Comparison of ENCODE assay signal across 8 cellular contexts in the genomic region with DNA sequence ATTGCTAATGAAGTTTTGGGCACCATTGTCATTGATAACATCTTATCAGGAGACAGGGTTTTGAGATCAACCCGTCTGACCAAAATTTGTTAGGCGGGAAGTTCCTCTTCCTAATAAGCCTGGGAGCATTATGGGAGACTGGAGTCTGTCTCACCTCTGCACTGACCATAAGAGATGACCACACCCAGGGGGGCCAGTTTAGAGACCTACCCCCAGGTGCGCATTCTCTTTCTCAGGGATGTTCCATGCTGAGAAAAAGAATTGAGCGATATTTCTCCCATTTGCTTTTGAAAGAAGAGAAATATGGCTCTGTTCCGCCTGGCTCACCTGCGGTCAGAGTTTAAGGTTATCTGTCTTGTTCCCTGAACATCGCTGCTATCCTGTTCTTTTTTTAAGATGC.
DNase-seq lines count a peak whose midpoint lies in the region; ATAC-seq, FAIRE-seq and TF ChIP-seq lines count a peak whose summit lies in the region.
"Not testable (repeated sequence)": the region's sequence is repeated elsewhere in the genome, so short reads cannot be mapped to it uniquely, and the experiment has no call there.

No MANE protein-coding gene starts in this region.

- FAIRE-seq in GM12892 (lab: Jason Lieb, UNC), result peak; percentile 54

- H3K4me1 ChIP-seq in gastrocnemius medialis, result peaks cover 73 to 84% of the 10 kb centered on the region in 2 donors

- in situ Hi-C loops in gastrocnemius medialis (cut with MboI; ENCODE audit: low sequenced_read_pairs in 4 of 4), result not testable (repeated sequence)

- H3K4me1 Mint-ChIP-seq in activated T-helper 1 cell treated with anti-CD3 and anti-CD28 coated beads, Interleukin-12 subunit alpha, Interleukin-12 subunit beta, Interleukin-2, Interleukin-4 antibody, amounts not matched to agents 30 ng/mL and 10 ng/mL and 1 ng/mL, durations not matched to agents 14 hours and 24 hours and 36 hours (ENCODE audit: low read depth), result peaks cover 50% of the 10 kb centered on the region
- H3K4me1 Mint-ChIP-seq in activated naive CD8-positive, alpha-beta T cell (ENCODE audit: low read depth), result peaks cover 75% of the 10 kb centered on the region
- not testable (repeated sequence) for H3K4me1 Mint-ChIP-seq in glutamatergic neuron (ENCODE audit: low read depth, unreplicated experiment)
- peaks cover 45 to 83% (median 70%) of the 10 kb centered on the region in 4 donors for H3K4me1 Mint-ChIP-seq in naive thymus-derived CD8-positive, alpha-beta T cell
- peaks cover 27 to 56% of the 10 kb centered on the region in 2 donors for H3K4me1 Mint-ChIP-seq in stimulated activated naive B cell treated with anti-CD40 and anti-IgM and Interleukin-4, amounts not matched to agents 10 μg/mL and 1 μg/mL and 100 μg/mL, for 72 hours

- peak overlapping the region; percentile 59 for H3K27ac Mint-ChIP-seq in activated T-helper 1 cell treated with anti-CD3 and anti-CD28 coated beads, Interleukin-12 subunit alpha, Interleukin-12 subunit beta, Interleukin-2, Interleukin-4 antibody, amounts not matched to agents 30 ng/mL and 10 ng/mL and 1 ng/mL, durations not matched to agents 14 hours and 24 hours and 36 hours
- H3K27ac Mint-ChIP-seq in activated naive CD8-positive, alpha-beta T cell, result peak overlapping the region; percentile 25
- H3K27ac Mint-ChIP-seq in glutamatergic neuron (ENCODE audit: unreplicated experiment), result not testable (repeated sequence)
- H3K27ac Mint-ChIP-seq in naive thymus-derived CD8-positive, alpha-beta T cell, result peak overlapping the region in 9 of 10 donors; percentile 30 to 85 (median 58)
- peak overlapping the region; percentile 31 for H3K27ac Mint-ChIP-seq in stimulated activated naive B cell treated with anti-CD40 and anti-IgM and Interleukin-4, amounts not matched to agents 10 μg/mL and 1 μg/mL and 100 μg/mL, for 72 hours

- H3K36me3 ChIP-seq in gastrocnemius medialis, result peaks cover 0 to 25% of the 10 kb centered on the region in 2 donors

- not testable (repeated sequence) for TF ChIP-seq CTCF in glutamatergic neuron (IDR thresholded peaks at IDR 0.05; ENCODE audit: partially characterized antibody, unreplicated experiment); gastrocnemius medialis (IDR thresholded peaks at IDR 0.05 in 4 of 5, conservative IDR thresholded peaks at IDR 0.05 in 1 of 5)

- H3K9me3 Mint-ChIP-seq in activated T-helper 1 cell treated with anti-CD3 and anti-CD28 coated beads, Interleukin-12 subunit alpha, Interleukin-12 subunit beta, Interleukin-2, Interleukin-4 antibody, amounts not matched to agents 30 ng/mL and 10 ng/mL and 1 ng/mL, durations not matched to agents 14 hours and 24 hours and 36 hours; activated naive CD8-positive, alpha-beta T cell (ENCODE audit: low read depth); glutamatergic neuron (ENCODE audit: unreplicated experiment); naive thymus-derived CD8-positive, alpha-beta T cell; stimulated activated naive B cell treated with anti-CD40 and anti-IgM and Interleukin-4, amounts not matched to agents 10 μg/mL and 1 μg/mL and 100 μg/mL, for 72 hours: not testable (repeated sequence)

- not testable (repeated sequence) for H3K27me3 ChIP-seq in gastrocnemius medialis

- ATAC-seq in naive thymus-derived CD8-positive, alpha-beta T cell; stimulated activated naive B cell treated with anti-CD40 and anti-IgM and Interleukin-4, amounts not matched to agents 10 μg/mL and 1 μg/mL and 100 μg/mL, for 72 hours (replicated peaks): not testable (repeated sequence)
- ATAC-seq in gastrocnemius medialis, result peak in 1 of 2 donors; percentile 22

- H3K27me3 Mint-ChIP-seq in activated T-helper 1 cell treated with anti-CD3 and anti-CD28 coated beads, Interleukin-12 subunit alpha, Interleukin-12 subunit beta, Interleukin-2, Interleukin-4 antibody, amounts not matched to agents 30 ng/mL and 10 ng/mL and 1 ng/mL, durations not matched to agents 14 hours and 24 hours and 36 hours (ENCODE audit: insufficient read depth); activated naive CD8-positive, alpha-beta T cell; naive thymus-derived CD8-positive, alpha-beta T cell; stimulated activated naive B cell treated with anti-CD40 and anti-IgM and Interleukin-4, amounts not matched to agents 10 μg/mL and 1 μg/mL and 100 μg/mL, for 72 hours: not testable (repeated sequence)
- peaks cover 12% of the 10 kb centered on the region for H3K27me3 Mint-ChIP-seq in glutamatergic neuron (ENCODE audit: unreplicated experiment)

- intact Hi-C loops in activated T-helper 1 cell treated with anti-CD3 and anti-CD28 coated beads, Interleukin-12 subunit alpha, Interleukin-12 subunit beta, Interleukin-2, Interleukin-4 antibody, amounts not matched to agents 30 ng/mL and 10 ng/mL and 1 ng/mL, durations not matched to agents 14 hours and 24 hours and 36 hours (cut with micrococcal nuclease), result not testable (repeated sequence)
- intact Hi-C loops in gastrocnemius medialis (cut with DNase I; ENCODE audit: low total_unique reads), result loop anchor here (5.0 kb wide), 1 partner anchor 37 kb away; no protein-coding TSS in a partner anchor

- POLR2A ChIA-PET in naive thymus-derived CD8-positive, alpha-beta T cell (lab: Charles Lee), result not testable (repeated sequence)

- H3K36me3 Mint-ChIP-seq in activated T-helper 1 cell treated with anti-CD3 and anti-CD28 coated beads, Interleukin-12 subunit alpha, Interleukin-12 subunit beta, Interleukin-2, Interleukin-4 antibody, amounts not matched to agents 30 ng/mL and 10 ng/mL and 1 ng/mL, durations not matched to agents 14 hours and 24 hours and 36 hours (ENCODE audit: low read depth), result peaks cover 51% of the 10 kb centered on the region
- peaks cover 25% of the 10 kb centered on the region for H3K36me3 Mint-ChIP-seq in activated naive CD8-positive, alpha-beta T cell
- H3K36me3 Mint-ChIP-seq in glutamatergic neuron (ENCODE audit: unreplicated experiment), result not testable (repeated sequence)
- peaks cover 10 to 89% (median 43%) of the 10 kb centered on the region in 3 donors for H3K36me3 Mint-ChIP-seq in naive thymus-derived CD8-positive, alpha-beta T cell
- H3K36me3 Mint-ChIP-seq in stimulated activated naive B cell treated with anti-CD40 and anti-IgM and Interleukin-4, amounts not matched to agents 10 μg/mL and 1 μg/mL and 100 μg/mL, for 72 hours, result peaks cover 55 to 56% of the 10 kb centered on the region in 2 donors

- H3K4me3 ChIP-seq in gastrocnemius medialis, result not testable (repeated sequence)

- peak overlapping the region; percentile 84 to 86 (median 85) for H3K27ac ChIP-seq in gastrocnemius medialis

- H3K9me3 ChIP-seq in gastrocnemius medialis, result not testable (repeated sequence)

- not testable (repeated sequence) for TF ChIP-seq POLR2A in GM12892 (IDR thresholded peaks at IDR 0.05; ENCODE audit: low read depth, low read length); gastrocnemius medialis (IDR thresholded peaks at IDR 0.05)

- not testable (repeated sequence) for H3K4me3 Mint-ChIP-seq in activated T-helper 1 cell treated with anti-CD3 and anti-CD28 coated beads, Interleukin-12 subunit alpha, Interleukin-12 subunit beta, Interleukin-2, Interleukin-4 antibody, amounts not matched to agents 30 ng/mL and 10 ng/mL and 1 ng/mL, durations not matched to agents 14 hours and 24 hours and 36 hours; activated naive CD8-positive, alpha-beta T cell; naive thymus-derived CD8-positive, alpha-beta T cell; stimulated activated naive B cell treated with anti-CD40 and anti-IgM and Interleukin-4, amounts not matched to agents 10 μg/mL and 1 μg/mL and 100 μg/mL, for 72 hours
- peak overlapping the region; percentile 32 for H3K4me3 Mint-ChIP-seq in glutamatergic neuron (ENCODE audit: unreplicated experiment)

- not testable (repeated sequence) for DNase-seq in GM12892 (ENCODE audit: insufficient read length); activated T-helper 1 cell treated with anti-CD3 and anti-CD28 coated beads, Interleukin-12 subunit alpha, Interleukin-12 subunit beta, Interleukin-2, Interleukin-4 antibody, amounts not matched to agents 30 ng/mL and 10 ng/mL and 1 ng/mL, durations not matched to agents 14 hours and 24 hours and 36 hours (ENCODE audit: low spot score); glutamatergic neuron; naive thymus-derived CD8-positive, alpha-beta T cell; gastrocnemius medialis; stimulated activated naive B cell treated with anti-CD40 and anti-IgM and Interleukin-4, amounts not matched to agents 10 μg/mL and 1 μg/mL and 100 μg/mL, for 72 hours
- DNase-seq in NCI-H146 (lab: John Stamatoyannopoulos, UW), result peak; percentile 7
